14 cellular contexts compared by ENCODE assay signal in the genomic region with DNA sequence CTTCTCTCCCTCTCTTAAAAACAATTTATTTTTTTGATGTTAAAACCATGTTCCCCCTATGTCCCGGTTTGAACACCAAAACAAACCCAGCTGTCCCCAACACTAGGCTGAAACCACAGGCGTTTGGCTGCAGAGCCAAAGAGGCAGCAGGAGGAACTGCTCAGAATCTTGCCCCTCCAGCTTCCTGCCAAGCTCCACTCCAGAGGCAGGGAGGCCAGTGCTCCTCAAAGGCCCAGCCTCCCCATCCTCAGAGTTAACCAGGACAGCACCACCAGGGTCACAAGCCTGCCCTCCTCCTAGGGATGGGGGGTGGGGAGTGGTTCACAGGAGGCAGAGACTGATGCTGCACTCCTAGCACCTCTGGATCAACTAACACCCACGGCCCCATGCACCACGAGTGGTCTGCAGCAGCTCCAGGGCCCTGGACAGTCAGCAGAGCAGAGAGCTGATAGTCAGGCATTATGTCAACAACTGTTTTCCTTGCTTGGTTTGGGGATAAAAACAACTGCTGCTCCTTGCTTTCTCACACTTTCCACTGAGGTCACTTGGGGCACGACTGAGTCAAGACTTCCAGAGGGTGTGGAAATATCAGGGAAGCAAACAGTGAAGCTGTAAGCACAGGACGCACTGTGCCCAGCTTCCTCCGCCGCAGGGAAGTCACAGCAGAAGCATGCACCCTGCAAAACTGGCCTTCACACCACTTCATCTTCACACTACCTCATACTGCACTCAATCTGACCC.
DNase-seq lines count a peak whose midpoint lies in the region; ATAC-seq, FAIRE-seq and TF ChIP-seq lines count a peak whose summit lies in the region.
"Had no signal": no experiment of that assay in that cellular context is flagged by ENCODE, and none has a peak within 500 bp of the region (broad histone marks: within the 10 kb centered on the region; RNA-seq: fewer than 3 reads in every experiment).

No MANE protein-coding gene starts in this region.

- WGBS in H1 (ENCODE audit: extremely low coverage in 1 of 2, insufficient coverage in 1 of 2, insufficient read length in 1 of 2, insufficient replicate concordance in 2 of 2, low coverage in 1 of 2, low lambda C conversion rate in 2 of 2, missing lambda C conversion rate in 1 of 2), 2 experiments = 87% methylated on average over 8 of the region's 8 CpGs; no CpG with 5 or more reads in 1 of the 2 experiments
- WGBS in mesenchymal stem cell = 43% methylated on average over 8 of the region's 8 CpGs
- whole genome bisulfite sequencing in tibial nerve, 2 donors = 44 to 58% methylated on average over 6 to 8 of the region's 8 CpGs

- no peaks in the 10 kb centered on the region for H4K20me1 ChIP-seq in H1 (replicated peaks in 1 of 2; ENCODE audit: control insufficient read depth in 1 of 2, insufficient read depth in 2 of 2, low read length in 2 of 2)

- H2AFZ ChIP-seq in H1 (ENCODE audit: low read length) (0 out of 2 replicates have a peak overlapping the region, but pooled peaks have one; percentile 4), mesenchymal stem cell (ENCODE audit: low read depth, low read length) (no peak overlapping the region)

- H2BK12ac ChIP-seq in H1 (ENCODE audit: low read depth, low read length) (peak overlapping the region; percentile 21; the same call in 1 of the 2 replicates), mesenchymal stem cell (ENCODE audit: low read length in 2 of 2) (no peak overlapping the region)

- H3K9ac ChIP-seq in NT2/D1 (ENCODE audit: insufficient read length, low read depth) = peak overlapping the region; percentile 21
- H3K9ac ChIP-seq in H1 (replicated peaks in 1 of 4; ENCODE audit: extremely low read depth in 1 of 4, low read depth in 3 of 4, low read length in 3 of 4) = no peak overlapping the region
- H3K9ac ChIP-seq in mesenchymal stem cell (ENCODE audit: low read length) = no peak overlapping the region

- H2BK5ac ChIP-seq in H1 (ENCODE audit: low read depth, low read length) (no peak overlapping the region), mesenchymal stem cell (ENCODE audit: low read depth, low read length, poor library complexity, severe bottlenecking) (no peak overlapping the region)

- H2AK5ac ChIP-seq in H1 (ENCODE audit: low read depth, low read length) = no peak overlapping the region
- H2AK5ac ChIP-seq in mesenchymal stem cell (ENCODE audit: low read length, severe bottlenecking) = no peak overlapping the region

- no peak overlapping the region for H3K4me3 ChIP-seq in NT2/D1 (ENCODE audit: insufficient read length, low read depth)
- H3K4me3 ChIP-seq in H1 (ENCODE audit: extremely low read depth in 1 of 4, insufficient read depth in 2 of 4, low read depth in 3 of 4, low read length in 4 of 4) = no peak overlapping the region
- H3K4me3 ChIP-seq in mesenchymal stem cell (ENCODE audit: insufficient read depth in 1 of 2, low read depth in 1 of 2, low read length in 2 of 2) = no peak overlapping the region
- no peak overlapping the region for H3K4me3 ChIP-seq in tibial nerve

- CTCF ChIA-PET in H1 (lab: Charles Lee; ENCODE audit: partially characterized antibody) = interaction anchor here (0.6 to 1.7 kb wide), 8 partner anchors 9 to 378 kb away, joined by 3 to 4 read pairs (median 3); no protein-coding TSS in a partner anchor

- FAIRE-seq in H1 (lab: Jason Lieb, UNC) = no peak

- H3K79me1 ChIP-seq in H1 (ENCODE audit: low read depth, low read length) = no peaks in the 10 kb centered on the region
- no peaks in the 10 kb centered on the region for H3K79me1 ChIP-seq in mesenchymal stem cell (replicated peaks; ENCODE audit: low read length, poor library complexity, severe bottlenecking)

- H2BK15ac ChIP-seq in H1 (ENCODE audit: low read length) (no peak overlapping the region), mesenchymal stem cell (ENCODE audit: low read depth, poor library complexity, severe bottlenecking) (no peak overlapping the region)

- TF ChIP-seq POLR2A in H1 (IDR thresholded peaks at IDR 0.05; ENCODE audit: control extremely low read depth in 1 of 2, low read depth in 2 of 2, low read length in 2 of 2) (no peak), tibial nerve (IDR thresholded peaks at IDR 0.05) (no peak)

- no peak for TF ChIP-seq RAD21 in H1 (IDR thresholded peaks at IDR 0.05 in 1 of 2, conservative IDR thresholded peaks at IDR 0.05 in 1 of 2; ENCODE audit: low read depth in 2 of 2, low read length in 2 of 2)

- H4K5ac ChIP-seq in H1 (ENCODE audit: insufficient read length, low read depth, low read length) = no peak overlapping the region

- DNase-seq in NT2/D1 (ENCODE audit: low read depth, low spot score) (no peak), H1 (ENCODE audit: low read depth in 1 of 2, low spot score in 2 of 2) (no peak), mesenchymal stem cell (peak; percentile 91), tibial nerve (ENCODE audit: low spot score in 2 of 2) (peak; percentile 46 to 86), NCI-H1694 treated with DMSO at 0.1 percent for 48 hours (lab: John Stamatoyannopoulos, UW) (no peak), HUDEP-2 (lab: John Stamatoyannopoulos, UW; ENCODE audit: unreplicated experiment in 76 of 76) (no peak)
- DNase-seq in stimulated activated CD4-positive, alpha-beta T cell treated with anti-CD3 and anti-CD28 coated beads, Interleukin-2, amount 100 ng/mL, for 48 hours = no peak
- DNase-seq: caudate nucleus; DMS79 treated with DMSO at 0.1 percent for 48 hours; glutamatergic neuron; MM.1S; NK-92 treated with Interleukin-12 subunit alpha and Interleukin-12 subunit beta, amount 100 ng/mL, for 24 hours; T-helper 17 cell had no signal

- H3K23ac ChIP-seq in H1 (ENCODE audit: insufficient read length) (no peak overlapping the region), mesenchymal stem cell (ENCODE audit: low read length in 2 of 2) (no peak overlapping the region)

- no peaks in the 10 kb centered on the region for H3K36me3 ChIP-seq in NT2/D1 (ENCODE audit: insufficient read depth, insufficient read length, low read length)
- no peaks in the 10 kb centered on the region for H3K36me3 ChIP-seq in H1 (ENCODE audit: control insufficient read depth in 2 of 4, insufficient read depth in 4 of 4, low read length in 3 of 4)
- no peaks in the 10 kb centered on the region for H3K36me3 ChIP-seq in mesenchymal stem cell (ENCODE audit: control insufficient read depth in 1 of 2, insufficient read depth in 2 of 2, low read depth in 1 of 2, low read length in 2 of 2)
- no peaks in the 10 kb centered on the region for H3K36me3 ChIP-seq in tibial nerve

- POLR2A ChIA-PET in H1 (lab: Charles Lee; ENCODE audit: partially characterized antibody) = no interaction called here

- TF ChIP-seq EP300 in H1 (IDR thresholded peaks at IDR 0.05; ENCODE audit: borderline replicate concordance in 1 of 2, low read depth in 2 of 2, low read length in 2 of 2) (no peak), tibial nerve (IDR thresholded peaks at IDR 0.05) (peak; percentile 91 to 96)

- no peak overlapping the region for H3K4me2 ChIP-seq in H1 (ENCODE audit: insufficient read depth in 1 of 2, low read depth in 2 of 2, low read length in 2 of 2)
- H3K4me2 ChIP-seq in mesenchymal stem cell (ENCODE audit: low read length, poor library complexity, severe bottlenecking) = no peak overlapping the region

- no peaks in the 10 kb centered on the region for H3K23me2 ChIP-seq in H1 (ENCODE audit: low read depth, low read length)

- H3K4me1 ChIP-seq in NT2/D1 (ENCODE audit: insufficient read depth, insufficient read length) (peaks cover 6% of the 10 kb centered on the region), H1 (replicated peaks in 1 of 4; ENCODE audit: control insufficient read depth in 3 of 4, insufficient read depth in 4 of 4, low read length in 3 of 4) (peaks cover 0 to 11% (median 0%) of the 10 kb centered on the region in 4 experiments; a peak in 2 of 7 replicates), mesenchymal stem cell (ENCODE audit: control insufficient read depth, insufficient read depth, low read depth, low read length) (peaks cover 8% of the 10 kb centered on the region), tibial nerve (peaks cover 0 to 32% (median 0%) of the 10 kb centered on the region in 4 donors)

- peak overlapping the region; percentile 16 for H4K91ac ChIP-seq in H1 (replicated peaks; ENCODE audit: insufficient read length, low read length)
- no peak overlapping the region for H4K91ac ChIP-seq in mesenchymal stem cell (ENCODE audit: low read length)

- H3K9me3 ChIP-seq in NT2/D1 (ENCODE audit: insufficient read depth, low read length) (no peaks in the 10 kb centered on the region), H1 (ENCODE audit: insufficient read depth in 2 of 2, low read depth in 1 of 2, low read length in 1 of 2) (no peaks in the 10 kb centered on the region), mesenchymal stem cell (ENCODE audit: control insufficient read depth, low read length) (no peaks in the 10 kb centered on the region), tibial nerve (no peaks in the 10 kb centered on the region)

- no peaks in the 10 kb centered on the region for H3K79me2 ChIP-seq in H1 (ENCODE audit: control insufficient read depth in 1 of 2, insufficient read depth in 2 of 2, low read length in 2 of 2)

- H4K8ac ChIP-seq in H1 (ENCODE audit: extremely low read depth, insufficient read depth, low read length) (peak overlapping the region; percentile 76), mesenchymal stem cell (ENCODE audit: low read length) (no peak overlapping the region)

- H3K27me3 ChIP-seq in NT2/D1 (ENCODE audit: insufficient read depth, insufficient read length) (no peaks in the 10 kb centered on the region), H1 (replicated peaks in 1 of 4; ENCODE audit: control insufficient read depth in 3 of 4, extremely low read depth in 1 of 4, insufficient read depth in 3 of 4, low read length in 3 of 4) (no peaks in the 10 kb centered on the region), mesenchymal stem cell (ENCODE audit: control insufficient read depth in 1 of 2, insufficient read depth in 1 of 2, low read length in 2 of 2) (peaks cover 0 to 15% of the 10 kb centered on the region in 2 experiments), tibial nerve (no peaks in the 10 kb centered on the region)

- H3K18ac ChIP-seq in H1 (ENCODE audit: extremely low read depth, low read length) = no peak overlapping the region
- no peak overlapping the region for H3K18ac ChIP-seq in mesenchymal stem cell (ENCODE audit: low read depth in 1 of 2, low read length in 2 of 2)

- H2BK20ac ChIP-seq in H1 (ENCODE audit: low read length) = no peak overlapping the region

- no peak for ATAC-seq in GM18502 (IDR thresholded peaks at IDR 0.05; ENCODE audit: poor library complexity, unreplicated experiment)
- ATAC-seq: T-helper 17 cell had no signal

- no peak overlapping the region for H3K56ac ChIP-seq in H1 (replicated peaks; ENCODE audit: insufficient read length, low read depth, low read length)

- H2BK120ac ChIP-seq in H1 (replicated peaks; ENCODE audit: low read depth, low read length) = no peak overlapping the region
- no peak overlapping the region for H2BK120ac ChIP-seq in mesenchymal stem cell (ENCODE audit: low read depth, low read length)

- no peak overlapping the region for H3K14ac ChIP-seq in H1 (ENCODE audit: insufficient read length)
- no peak overlapping the region for H3K14ac ChIP-seq in mesenchymal stem cell (ENCODE audit: low read length in 2 of 2)

- TF ChIP-seq CTCF in H1 (IDR thresholded peaks at IDR 0.05; ENCODE audit: control extremely low read depth in 1 of 3, insufficient read depth in 1 of 3, low read depth in 1 of 3, low read length in 3 of 3) = no peak
- no peak for TF ChIP-seq CTCF in tibial nerve (IDR thresholded peaks at IDR 0.05)

- H3K27ac ChIP-seq in H1 (ENCODE audit: low read depth, low read length) (no peak overlapping the region), mesenchymal stem cell (ENCODE audit: low read length, poor library complexity, severe bottlenecking) (no peak overlapping the region), tibial nerve (peak overlapping the region in 3 of 4 donors; percentile 39 to 82 (median 59))

- H3K4ac ChIP-seq in H1 (replicated peaks; ENCODE audit: insufficient read length, low read depth, low read length) (no peak overlapping the region), mesenchymal stem cell (ENCODE audit: low read depth in 1 of 2, low read length in 2 of 2) (no peak overlapping the region)

Comparison
In these comparisons a context has a peak if more than half of its experiments do, and no peak if none do; other contexts are left out.
1. DNase-seq: peak in mesenchymal stem cell (single experiment) and tibial nerve (2 of 2); none in NT2/D1 (single experiment), H1 (0 of 2), NCI-H1694 treated with DMSO at 0.1 percent for 48 hours (single experiment), stimulated activated CD4-positive, alpha-beta T cell treated with anti-CD3 and anti-CD28 coated beads, Interleukin-2, amount 100 ng/mL, for 48 hours (0 of 2) and HUDEP-2 (0 of 76).
2. H3K27ac ChIP-seq: peak in tibial nerve (3 of 4); none in H1 (single experiment) and mesenchymal stem cell (single experiment).